ENCODE assay signal across 9 cellular contexts in genomic region chr9:130713286-130713975, GRCh38. TPM values are rescaled to one million over a fixed set of nuclear protein-coding genes. Genes with fewer than 3 reads are reported as not detected.
DNase-seq lines count a peak whose midpoint lies in the region; ATAC-seq and TF ChIP-seq lines count a peak whose summit lies in the region.
"Had no signal": no experiment of that assay in that cellular context is flagged by ENCODE, and none has a peak within 500 bp of the region (broad histone marks: within the 10 kb centered on the region; RNA-seq: fewer than 3 reads in every experiment).

No MANE protein-coding gene starts in this region.

- peaks cover under 1 to 50% of the 10 kb centered on the region in 2 experiments; a peak in 2 of 4 replicates for H3K79me1 ChIP-seq in IMR-90 (ENCODE audit: low read depth in 1 of 2, low read length in 2 of 2)

- ATAC-seq in IMR-90 (ENCODE audit: low read depth) (peak; percentile 0; the same call in 1 of the 2 replicates), HG02571 (IDR thresholded peaks at IDR 0.05; ENCODE audit: unreplicated experiment) (no peak), HG03439 (IDR thresholded peaks at IDR 0.05; ENCODE audit: unreplicated experiment) (no peak)

- peak overlapping the region; percentile 58 for H3K9ac ChIP-seq in IMR-90 (ENCODE audit: low read depth, low read length)
- H3K9ac ChIP-seq in iPS-18a (ENCODE audit: low read length): peak overlapping the region; percentile 86
- peak overlapping the region; percentile 91 to 95 (median 93) for H3K9ac ChIP-seq in skeletal muscle tissue (ENCODE audit: low read depth in 1 of 3, low read length in 3 of 3)

- H2BK5ac ChIP-seq in IMR-90 (ENCODE audit: low read depth, low read length, poor library complexity, severe bottlenecking): peak overlapping the region; percentile 93

- H3K9me1 ChIP-seq in IMR-90 (ENCODE audit: insufficient read depth, low read length): 0 out of 2 replicates have a peak, but pooled peaks cover under 1% of the 10 kb centered on the region

- H4K20me1 ChIP-seq in IMR-90 (ENCODE audit: insufficient read depth, low read length): peaks cover 34% of the 10 kb centered on the region

- intact Hi-C loops in IMR-90 (cut with micrococcal nuclease) (loop anchor here (5.0 kb wide), 1 partner anchor 64 kb away; no protein-coding TSS in a partner anchor), ascending aorta (cut with DNase I) (loop anchor here (2.0 to 5.0 kb wide), 3 partner anchors 59 to 149 kb away; no protein-coding TSS in a partner anchor)

- peak overlapping the region; percentile 26; the same call in 1 of the 2 replicates for H3K23ac ChIP-seq in IMR-90 (ENCODE audit: low read depth, low read length)

- 0 out of 2 replicates have a peak overlapping the region, but pooled peaks have one; percentile 1 for H2BK120ac ChIP-seq in IMR-90 (ENCODE audit: low read depth, low read length)

- no peaks in the 10 kb centered on the region for H3K27me3 ChIP-seq in IMR-90 (ENCODE audit: control insufficient read depth, insufficient read depth, low read length)
- H3K27me3 ChIP-seq in ascending aorta: no peaks in the 10 kb centered on the region
- no peaks in the 10 kb centered on the region for H3K27me3 ChIP-seq in iPS-18a (ENCODE audit: control insufficient read depth, insufficient read depth, low read length)
- H3K27me3 ChIP-seq in skeletal muscle tissue (ENCODE audit: control insufficient read depth in 3 of 3, insufficient read depth in 3 of 3, low read length in 3 of 3): no peaks in the 10 kb centered on the region

- TF ChIP-seq RAD21 in IMR-90 (IDR thresholded peaks at IDR 0.05; ENCODE audit: low read length): no peak

- H3K4me1 ChIP-seq in IMR-90 (ENCODE audit: control insufficient read depth, insufficient read depth, low read length) (peaks cover 2% of the 10 kb centered on the region; the same call in 1 of the 2 replicates), ascending aorta (peaks cover 0 to 16% of the 10 kb centered on the region in 2 donors), iPS-18a (ENCODE audit: control insufficient read depth, low read depth, low read length) (peaks cover 20% of the 10 kb centered on the region), skeletal muscle tissue (ENCODE audit: control insufficient read depth in 3 of 3, insufficient read depth in 3 of 3, low read length in 3 of 3) (peaks cover 4 to 19% (median 11%) of the 10 kb centered on the region in 3 donors)

- no peak overlapping the region for H4K91ac ChIP-seq in IMR-90 (ENCODE audit: insufficient read depth, low read depth, low read length)

- TF ChIP-seq CTCF in IMR-90 (conservative IDR thresholded peaks at IDR 0.05; ENCODE audit: low read depth, low read length) (no peak), ascending aorta (IDR thresholded peaks at IDR 0.05) (no peak)

- in situ Hi-C loops in G401 (cut with HindIII; ENCODE audit: low sequenced_read_pairs): no loop called here
- in situ Hi-C loops in IMR-90 (cut with MboI; ENCODE audit: low sequenced_read_pairs): no loop called here

- H2AFZ ChIP-seq in IMR-90 (replicated peaks; ENCODE audit: low read length, poor library complexity): peak overlapping the region; percentile 95

- H4K5ac ChIP-seq in IMR-90 (ENCODE audit: low read depth, low read length): no peak overlapping the region

- H2AK5ac ChIP-seq in IMR-90 (ENCODE audit: low read depth, low read length): peak overlapping the region; percentile 23; the same call in 1 of the 2 replicates

- H3K4me2 ChIP-seq in IMR-90 (ENCODE audit: low read depth, low read length): peak overlapping the region; percentile 99

- peak overlapping the region; percentile 68 for H3K14ac ChIP-seq in IMR-90 (replicated peaks; ENCODE audit: low read depth, low read length)

- peak overlapping the region; percentile 73 for H2AK9ac ChIP-seq in IMR-90 (replicated peaks; ENCODE audit: low read depth, low read length, poor library complexity)

- dilution Hi-C loops in IMR-90 (cut with HindIII; ENCODE audit: low sequenced_read_pairs, unreplicated experiment): no loop called here

- H3K36me3 ChIP-seq in IMR-90 (ENCODE audit: control insufficient read depth, insufficient read depth, low read length) (no peaks in the 10 kb centered on the region), ascending aorta (no peaks in the 10 kb centered on the region), iPS-18a (ENCODE audit: control insufficient read depth, low read depth, low read length) (no peaks in the 10 kb centered on the region), skeletal muscle tissue (ENCODE audit: control insufficient read depth in 3 of 3, insufficient read depth in 3 of 3, low read length in 3 of 3) (no peaks in the 10 kb centered on the region)

- peak overlapping the region; percentile 76 for H3K4ac ChIP-seq in IMR-90 (ENCODE audit: low read depth, low read length)

- no peak overlapping the region for H3K18ac ChIP-seq in IMR-90 (ENCODE audit: low read depth, low read length)

- H3K56ac ChIP-seq in IMR-90 (ENCODE audit: extremely low read depth, insufficient read depth, low read length): peak overlapping the region; percentile 47

- 3% methylated on average over 19 of the region's 37 CpGs; no CpG with 5 or more reads in 1 of the 2 experiments for WGBS in IMR-90 (ENCODE audit: extremely low coverage in 2 of 2, insufficient read length in 1 of 2), 2 experiments

- peak overlapping the region in 1 of 2 experiments; percentile 35; a peak in 1 of 4 replicates for H4K8ac ChIP-seq in IMR-90 (ENCODE audit: low read depth in 2 of 2, low read length in 2 of 2)

- DNase-seq in G401 (ENCODE audit: low spot score) (peak; percentile 40), IMR-90 (peak; percentile 34), ascending aorta (ENCODE audit: low spot score in 2 of 2) (peak in 1 of 2 donors; percentile 72), COR-L47 (lab: John Stamatoyannopoulos, UW) (no peak)

- H3K9me3 ChIP-seq in IMR-90 (ENCODE audit: control insufficient read depth, insufficient read depth, low read length) (no peaks in the 10 kb centered on the region), ascending aorta (no peaks in the 10 kb centered on the region), iPS-18a (ENCODE audit: control insufficient read depth, low read depth, low read length) (no peaks in the 10 kb centered on the region), skeletal muscle tissue (ENCODE audit: control insufficient read depth in 3 of 3, low read length in 3 of 3) (no peaks in the 10 kb centered on the region)

- H2BK15ac ChIP-seq in IMR-90 (ENCODE audit: low read depth, low read length): no peak overlapping the region

- no peak overlapping the region for H2BK20ac ChIP-seq in IMR-90 (ENCODE audit: low read depth, low read length)

- BruUV-seq in IMR-90 (replicated peaks; lab: Mats Ljungman, UMichigan): no TSS peak

- POLR2A ChIA-PET in IMR-90 (lab: Charles Lee; ENCODE audit: unreplicated experiment): no interaction called here

- H3K27ac ChIP-seq in IMR-90 (ENCODE audit: insufficient read depth, low read length): peak overlapping the region; percentile 88
- H3K27ac ChIP-seq in ascending aorta: peak overlapping the region; percentile 98 to 99
- no peak overlapping the region for H3K27ac ChIP-seq in iPS-18a (ENCODE audit: low read length)
- H3K27ac ChIP-seq in skeletal muscle tissue (ENCODE audit: low read depth, low read length): peak overlapping the region; percentile 97

- peak; percentile 49 for TF ChIP-seq POLR2A in IMR-90 (IDR thresholded peaks at IDR 0.05; ENCODE audit: low read depth, low read length)

- peak overlapping the region; percentile 60 for H3K4me3 ChIP-seq in IMR-90 (ENCODE audit: insufficient read depth, low read depth, low read length)
- peak overlapping the region; percentile 78 to 90 for H3K4me3 ChIP-seq in ascending aorta
- peak overlapping the region; percentile 91 for H3K4me3 ChIP-seq in iPS-18a (ENCODE audit: low read length)
- peak overlapping the region; percentile 82 to 90 (median 86) for H3K4me3 ChIP-seq in skeletal muscle tissue (ENCODE audit: low read length in 3 of 3)

- CTCF ChIA-PET in IMR-90 (lab: Yijun Ruan, JAX): interaction anchor here (1.0 to 1.3 kb wide), 2 partner anchors 12 to 153 kb away, joined by 3 to 4 read pairs; no protein-coding TSS in a partner anchor

TF ChIP-seq in IMR-90, 13 proteins besides CTCF, POLR2A, EP300 and RAD21 (continues in another document):
- no peak for TF ChIP-seq ELK1 (IDR thresholded peaks at IDR 0.05; ENCODE audit: borderline replicate concordance, low read depth, low read length)
- no peak for TF ChIP-seq USF2 (IDR thresholded peaks at IDR 0.05; ENCODE audit: low read depth, low read length)
- TF ChIP-seq MAZ (IDR thresholded peaks at IDR 0.05; ENCODE audit: borderline replicate concordance, low read depth, low read length): no peak
- no peak for TF ChIP-seq CEBPB (IDR thresholded peaks at IDR 0.05; ENCODE audit: low read depth, low read length)
- no peak for TF ChIP-seq RCOR1 (IDR thresholded peaks at IDR 0.05; ENCODE audit: insufficient replicate concordance, low read length)
- no peak; the same call in 1 of the 2 replicates for TF ChIP-seq CHD1 (IDR thresholded peaks at IDR 0.05; ENCODE audit: low read depth, low read length)
- TF ChIP-seq BHLHE40 (IDR thresholded peaks at IDR 0.05; ENCODE audit: low read depth, low read length): no peak
- no peak for TF ChIP-seq MAFK (IDR thresholded peaks at IDR 0.05; ENCODE audit: low read depth, low read length)

RNA-seq across cellular contexts. Expression of gene EXOSC2, which starts 19.9 kb away (rescaled TPM):
- total RNA-seq in G401 (2014; rRNA removed; shearing (Covaris generic)): 41.5 and 66.4 TPM in 2 replicates
- total RNA-seq in IMR-90 (2012; rRNA removed) (47.5 and 48.6 TPM in 2 replicates), ascending aorta (20.6 TPM), skeletal muscle tissue (27.1 TPM)
- polyA plus RNA-seq in IMR-90 (2012; rRNA removed): 24.7 and 27.0 TPM in 2 replicates
- 8.7 and 18.7 TPM in 2 replicates for polyA plus RNA-seq in IMR-90 (2012; cell fraction: cytosol; rRNA removed)
- polyA plus RNA-seq in IMR-90 (2012; cell fraction: nucleus; rRNA removed; ENCODE audit: low replicate concordance): 19.3 and 46.1 TPM in 2 replicates

RNA-seq across cellular contexts. Expression of gene PRDM12, which starts 49.0 kb away (rescaled TPM):
- not detected in 2 replicates for total RNA-seq in G401 (2014; rRNA removed; shearing (Covaris generic))
- total RNA-seq in IMR-90 (2012; rRNA removed) (not detected in 2 replicates), ascending aorta (not detected), skeletal muscle tissue (not detected)
- polyA plus RNA-seq in IMR-90 (2012; rRNA removed): not detected in 2 replicates
- 0.01 and 0.04 TPM in 2 replicates for polyA plus RNA-seq in IMR-90 (2012; cell fraction: cytosol; rRNA removed)
- polyA plus RNA-seq in IMR-90 (2012; cell fraction: nucleus; rRNA removed; ENCODE audit: low replicate concordance): 0.02 TPM in 2 replicates
- total RNA-seq: subcutaneous adipose tissue had no signal
